Comparison of ENCODE assay signal across 19 cellular contexts in the genomic region with DNA sequence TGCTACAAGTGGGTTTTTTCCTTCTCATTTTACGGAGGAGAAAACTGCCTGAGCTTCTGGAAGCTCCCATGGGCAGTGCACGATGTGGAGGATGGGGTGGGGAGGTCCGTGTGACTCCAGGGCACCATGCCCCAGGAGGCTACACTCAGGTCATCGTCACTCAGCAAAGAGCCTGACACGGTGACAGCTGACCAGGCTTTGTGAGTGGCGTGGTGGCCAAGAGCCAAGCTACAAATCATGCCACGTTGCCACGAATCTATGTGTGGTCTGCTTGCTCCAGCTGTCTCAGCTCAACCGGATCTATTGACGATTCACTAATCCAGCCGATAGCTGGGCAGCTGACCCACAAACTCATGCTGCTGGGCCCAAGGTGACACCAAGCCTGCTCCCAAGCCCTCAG. TPM values are rescaled to one million over a fixed set of nuclear protein-coding genes. Genes with fewer than 3 reads are reported as not detected.
"Had no signal": no experiment of that assay in that cellular context is flagged by ENCODE, and none has a peak within 500 bp of the region (broad histone marks: within the 10 kb centered on the region; RNA-seq: fewer than 3 reads in every experiment).

No MANE protein-coding gene starts in this region.

- H3K4me3 Mint-ChIP-seq: activated naive CD8-positive, alpha-beta T cell; neural crest cell; T-helper 2 cell treated with Interferon-gamma antibody and Interleukin-4, amounts not matched to agents 5 μg/mL and 100 μg/mL, for 36 hours had no signal

- H3K27ac ChIP-seq: brain microvascular endothelial cell, dorsolateral prefrontal cortex, pancreas, transverse colon had no signal

- H3K9me3 ChIP-seq: pancreas had no signal

- H3K4me1 ChIP-seq: pancreas had no signal

- DNase-seq: activated CD4-positive, alpha-beta T cell treated with anti-CD3 and anti-CD28 coated beads, Interleukin-2, amount 50 U/mL, for 48 hours; activated CD4-positive, CD25-positive, alpha-beta regulatory T cell treated with anti-CD3 and anti-CD28 coated beads, Interleukin-2, amount 50 U/mL, for 72 hours; activated gamma-delta T cell; activated T-cell treated with anti-CD3 and anti-CD28 coated beads, Interleukin-2, amount 50 U/mL, for 48 hours; brain microvascular endothelial cell; dorsolateral prefrontal cortex; glutamatergic neuron; pancreas; small intestine; stimulated activated naive B cell treated with anti-CD40 and anti-IgM and Interleukin-4, amounts not matched to agents 10 μg/mL and 1 μg/mL and 100 μg/mL, for 72 hours; substantia nigra; transverse colon had no signal

- H3K27ac Mint-ChIP-seq: activated naive CD8-positive, alpha-beta T cell; T-helper 2 cell treated with Interferon-gamma antibody and Interleukin-4, amounts not matched to agents 5 μg/mL and 100 μg/mL, for 36 hours had no signal

- H3K4me3 ChIP-seq: dorsolateral prefrontal cortex, pancreas, transverse colon had no signal

- ATAC-seq: esophagus mucosa; pancreas; stimulated activated naive B cell treated with anti-CD40 and anti-IgM and Interleukin-4, amounts not matched to agents 10 μg/mL and 1 μg/mL and 100 μg/mL, for 72 hours had no signal

- H3K27me3 ChIP-seq: brain microvascular endothelial cell, dorsolateral prefrontal cortex, pancreas, transverse colon had no signal

- H3K36me3 Mint-ChIP-seq: activated naive CD8-positive, alpha-beta T cell had no signal

- H3K36me3 ChIP-seq: brain microvascular endothelial cell, pancreas, transverse colon had no signal

RNA-seq across cellular contexts. Expression of a gene that starts 27.6 kb away (rescaled TPM):
- total RNA-seq: cerebellum, esophagus mucosa, fibroblast of villous mesenchyme, neural crest cell, renal cortical epithelial cell had no signal
